Comparison of ENCODE assay signal across 1 cellular context in genomic region chr2:68732533-68732932, GRCh38.
TF ChIP-seq lines count a peak whose summit lies in the region.

No MANE protein-coding gene starts in this region.

TF ChIP-seq in H1, 55 proteins besides CTCF, POLR2A, EP300 and RAD21:
- TF ChIP-seq POU5F1 (IDR thresholded peaks at IDR 0.05; ENCODE audit: low read depth, low read length) (no peak), FOSL1 (IDR thresholded peaks at IDR 0.05; ENCODE audit: insufficient read depth, low read depth, low read length) (no peak), USF2 (IDR thresholded peaks at IDR 0.05; ENCODE audit: low read length) (0 out of 2 replicates have a peak, but pooled peaks have one; percentile 31)
